ENCODE assay signal across 10 cellular contexts in genomic region chr9:134358026-134358967, GRCh38. TPM values are rescaled to one million over a fixed set of nuclear protein-coding genes. Genes with fewer than 3 reads are reported as not detected.
DNase-seq lines count a peak whose midpoint lies in the region; ATAC-seq and TF ChIP-seq lines count a peak whose summit lies in the region.
"Had no signal": no experiment of that assay in that cellular context is flagged by ENCODE, and none has a peak within 500 bp of the region (broad histone marks: within the 10 kb centered on the region; RNA-seq: fewer than 3 reads in every experiment).

No MANE protein-coding gene starts in this region.

- DNase-seq in A673 (ENCODE audit: low spot score): peak; percentile 67
- peak; percentile 43 for DNase-seq in M059J (ENCODE audit: low read depth)
- DNase-seq in breast epithelium (ENCODE audit: low spot score in 2 of 2): no peak
- no peak for DNase-seq in neural crest cell (ENCODE audit: low read depth, low spot score)
- DNase-seq in sciatic nerve (ENCODE audit: low spot score): no peak
- no peak for DNase-seq in WTC11 (ENCODE audit: low spot score)
- DNase-seq in esophagus muscularis mucosa (ENCODE audit: extremely low spot score): no peak
- no peak for DNase-seq in GM13977 (ENCODE audit: low spot score)
- DNase-seq: CD4-positive, CD25-positive, alpha-beta regulatory T cell; naive B cell had no signal

- TF ChIP-seq CTCF in A673 (conservative IDR thresholded peaks at IDR 0.05; ENCODE audit: low read depth, low read length) (no peak), breast epithelium (IDR thresholded peaks at IDR 0.05) (no peak), neural crest cell (conservative IDR thresholded peaks at IDR 0.05) (no peak), WTC11 (IDR thresholded peaks at IDR 0.05) (no peak), esophagus muscularis mucosa (IDR thresholded peaks at IDR 0.05) (no peak), GM13977 (IDR thresholded peaks at IDR 0.05; ENCODE audit: extremely low read depth, insufficient read depth, missing control alignments) (no peak)

- BruUV-seq in A673 (replicated peaks; lab: Mats Ljungman, UMichigan): no TSS peak

- H3K27ac ChIP-seq in A673 (ENCODE audit: low read depth, low read length, poor library complexity, severe bottlenecking): peak overlapping the region; percentile 49
- peak overlapping the region; percentile 74 to 91 for H3K27ac ChIP-seq in breast epithelium
- peak overlapping the region in 2 of 4 donors; percentile 7 to 37 for H3K27ac ChIP-seq in esophagus muscularis mucosa (replicated peaks in 1 of 4)

- 80% methylated on average over 18 of the region's 25 CpGs for WGBS in esophagus muscularis mucosa

- TF ChIP-seq POLR2A in breast epithelium (IDR thresholded peaks at IDR 0.05) (no peak), esophagus muscularis mucosa (IDR thresholded peaks at IDR 0.05; ENCODE audit: low read depth) (no peak)

- H3K27ac Mint-ChIP-seq in neural crest cell (ENCODE audit: unreplicated experiment) (peak overlapping the region; percentile 12), WTC11 (no peak overlapping the region; the same call in 1 of the 2 replicates)
- H3K27ac Mint-ChIP-seq: CD4-positive, CD25-positive, alpha-beta regulatory T cell had no signal

- H3K4me1 ChIP-seq in A673 (ENCODE audit: insufficient read depth, low read length, poor library complexity, severe bottlenecking) (peaks cover 31% of the 10 kb centered on the region), breast epithelium (peaks cover 40 to 57% of the 10 kb centered on the region in 2 donors), esophagus muscularis mucosa (peaks cover 88 to 99% (median 95%) of the 10 kb centered on the region in 4 donors)

- POLR2A ChIA-PET in A673 (lab: Charles Lee; ENCODE audit: low non-redundant PET) (no interaction called here), WTC11 (lab: Charles Lee) (no interaction called here)

- ATAC-seq in sciatic nerve (no peak), WTC11 (no peak)

- H3K4me3 Mint-ChIP-seq in neural crest cell (no peak overlapping the region), WTC11 (no peak overlapping the region)
- H3K4me3 Mint-ChIP-seq: CD4-positive, CD25-positive, alpha-beta regulatory T cell; naive B cell had no signal

- no peaks in the 10 kb centered on the region for H3K27me3 ChIP-seq in A673 (replicated peaks; ENCODE audit: insufficient read depth, low read depth, low read length, poor library complexity)
- H3K27me3 ChIP-seq in breast epithelium: no peaks in the 10 kb centered on the region
- H3K27me3 ChIP-seq in esophagus muscularis mucosa: no peaks in the 10 kb centered on the region

- H3K4me3 ChIP-seq in A673 (ENCODE audit: low read depth, low read length, poor library complexity, severe bottlenecking) (no peak overlapping the region), breast epithelium (no peak overlapping the region), esophagus muscularis mucosa (no peak overlapping the region)

- H3K36me3 ChIP-seq in A673 (ENCODE audit: insufficient read depth, low read length, poor library complexity, severe bottlenecking): no peaks in the 10 kb centered on the region
- H3K36me3 ChIP-seq in breast epithelium: no peaks in the 10 kb centered on the region
- no peaks in the 10 kb centered on the region for H3K36me3 ChIP-seq in esophagus muscularis mucosa

- CTCF ChIA-PET in A673 (lab: Charles Lee): no interaction called here
- CTCF ChIA-PET in WTC11 (lab: Charles Lee): no interaction called here

- intact Hi-C loops in A673 (cut with micrococcal nuclease; ENCODE audit: unreplicated experiment): no loop called here
- intact Hi-C loops in breast epithelium (cut with DNase I; ENCODE audit: low total_unique reads): no loop called here
- intact Hi-C loops in sciatic nerve (cut with DNase I): no loop called here
- intact Hi-C loops in esophagus muscularis mucosa (cut with DNase I): no loop called here

- in situ Hi-C loops in GM13977 (cut with MboI; ENCODE audit: low pct_unique_long_range_greater_than_20kb, low sequenced_read_pairs, unreplicated experiment): no loop called here

- H3K9me3 Mint-ChIP-seq in neural crest cell: no peaks in the 10 kb centered on the region
- H3K9me3 Mint-ChIP-seq in WTC11: no peaks in the 10 kb centered on the region
- H3K9me3 Mint-ChIP-seq: CD4-positive, CD25-positive, alpha-beta regulatory T cell; naive B cell had no signal

- TF ChIP-seq EP300 in esophagus muscularis mucosa (IDR thresholded peaks at IDR 0.05): no peak

- H3K36me3 Mint-ChIP-seq in neural crest cell (ENCODE audit: low read depth): no peaks in the 10 kb centered on the region
- no peaks in the 10 kb centered on the region for H3K36me3 Mint-ChIP-seq in WTC11
- H3K36me3 Mint-ChIP-seq: CD4-positive, CD25-positive, alpha-beta regulatory T cell; naive B cell had no signal

- H3K4me1 Mint-ChIP-seq in neural crest cell (no peaks in the 10 kb centered on the region), WTC11 (peaks cover 3% of the 10 kb centered on the region; the same call in 1 of the 2 replicates)
- H3K4me1 Mint-ChIP-seq: CD4-positive, CD25-positive, alpha-beta regulatory T cell; naive B cell had no signal

- H3K9me3 ChIP-seq in A673 (ENCODE audit: low read depth, low read length, poor library complexity, severe bottlenecking) (no peaks in the 10 kb centered on the region), breast epithelium (no peaks in the 10 kb centered on the region), esophagus muscularis mucosa (no peaks in the 10 kb centered on the region)

- H3K27me3 Mint-ChIP-seq in neural crest cell (ENCODE audit: low read depth) (no peaks in the 10 kb centered on the region), WTC11 (ENCODE audit: low read depth) (no peaks in the 10 kb centered on the region)
- H3K27me3 Mint-ChIP-seq: CD4-positive, CD25-positive, alpha-beta regulatory T cell; naive B cell had no signal

TF ChIP-seq in WTC11, 78 proteins besides CTCF, POLR2A, EP300 and RAD21 (continues in another document):
- TF ChIP-seq CREB1 (CRISPR knock-in tag; IDR thresholded peaks at IDR 0.05): no peak
- TF ChIP-seq E2F1 (CRISPR knock-in tag; IDR thresholded peaks at IDR 0.05): no peak
- TF ChIP-seq IRF1 (CRISPR knock-in tag; IDR thresholded peaks at IDR 0.05): no peak
- no peak for TF ChIP-seq SMAD4 (CRISPR knock-in tag; IDR thresholded peaks at IDR 0.05)
- TF ChIP-seq E2F5 (CRISPR knock-in tag; IDR thresholded peaks at IDR 0.05): no peak
- TF ChIP-seq TP53 (CRISPR knock-in tag; IDR thresholded peaks at IDR 0.05): no peak
- TF ChIP-seq GTF2I (CRISPR knock-in tag; conservative IDR thresholded peaks at IDR 0.05): no peak
- no peak for TF ChIP-seq FOXP1 (CRISPR knock-in tag; IDR thresholded peaks at IDR 0.05; ENCODE audit: borderline replicate concordance)

RNA-seq across cellular contexts. Expression of gene RXRA, which starts 32.0 kb away (rescaled TPM):
- total RNA-seq in A673 (2021) (50.7 and 54.1 TPM in 2 replicates), breast epithelium (10 to 100 TPM; 31.0 to 63.0 (median 31.5) TPM), neural crest cell (40.0 and 41.2 TPM in 2 replicates), sciatic nerve (78.1 TPM), WTC11 (2021) (24.9 to 27.5 TPM (median 25.0 TPM) in 3 replicates), esophagus muscularis mucosa (10 to 100 TPM; 46.4 to 81.0 (median 63.7) TPM)
- 12.5 and 22.6 TPM in 2 replicates for total RNA-seq in M059J (2014; rRNA removed; shearing (Covaris generic))

Comparison
In these comparisons a context has a peak if more than half of its experiments do, and no peak if none do; other contexts are left out.
1. DNase-seq: peak in A673 (single experiment) and M059J (single experiment); none in breast epithelium (0 of 2), neural crest cell (single experiment), sciatic nerve (single experiment), WTC11 (single experiment), esophagus muscularis mucosa (single experiment) and GM13977 (single experiment).